12 cellular contexts compared by ENCODE assay signal in genomic region chr3:183815565-183815943, GRCh38. TPM values are rescaled to one million over a fixed set of nuclear protein-coding genes. Genes with fewer than 3 reads are reported as not detected.
DNase-seq lines count a peak whose midpoint lies in the region; ATAC-seq and TF ChIP-seq lines count a peak whose summit lies in the region.
"Had no signal": no experiment of that assay in that cellular context is flagged by ENCODE, and none has a peak within 500 bp of the region (broad histone marks: within the 10 kb centered on the region; RNA-seq: fewer than 3 reads in every experiment).

No MANE protein-coding gene starts in this region.

- H4K20me1 ChIP-seq in GM23338 (replicated peaks; ENCODE audit: insufficient read depth) = no peaks in the 10 kb centered on the region; the same call in none of the 2 replicates

- H3K4me1 Mint-ChIP-seq in activated CD4-positive, alpha-beta memory T cell treated with anti-CD3 and anti-CD28 coated beads, Interleukin-2, amount 10 ng/mL, durations not matched to agents 7 days and 5 days = peaks cover 22% of the 10 kb centered on the region
- H3K4me1 Mint-ChIP-seq in activated CD4-positive, alpha-beta memory T cell treated with anti-CD3 and anti-CD28 coated beads for 36 hours (ENCODE audit: low read depth) = peaks cover 11% of the 10 kb centered on the region
- H3K4me1 Mint-ChIP-seq in GM23338 (peaks cover 5% of the 10 kb centered on the region; the same call in 2 of the 3 replicates), progenitor cell of endocrine pancreas (ENCODE audit: low read depth) (no peaks in the 10 kb centered on the region)
- peaks cover 21% of the 10 kb centered on the region for H3K4me1 Mint-ChIP-seq in activated naive CD8-positive, alpha-beta T cell treated with anti-CD3 and anti-CD28 coated beads for 36 hours

- no peaks in the 10 kb centered on the region for H3K27me3 Mint-ChIP-seq in activated CD4-positive, alpha-beta memory T cell treated with anti-CD3 and anti-CD28 coated beads, Interleukin-2, amount 10 ng/mL, durations not matched to agents 7 days and 5 days
- no peaks in the 10 kb centered on the region for H3K27me3 Mint-ChIP-seq in activated CD4-positive, alpha-beta memory T cell treated with anti-CD3 and anti-CD28 coated beads for 36 hours
- H3K27me3 Mint-ChIP-seq in GM23338 (ENCODE audit: insufficient read depth, low read depth, poor library complexity) (peaks cover 11% of the 10 kb centered on the region), progenitor cell of endocrine pancreas (no peaks in the 10 kb centered on the region)
- H3K27me3 Mint-ChIP-seq in activated naive CD8-positive, alpha-beta T cell treated with anti-CD3 and anti-CD28 coated beads for 36 hours = no peaks in the 10 kb centered on the region

- peak overlapping the region; percentile 75 for H3K27ac Mint-ChIP-seq in activated CD4-positive, alpha-beta memory T cell treated with anti-CD3 and anti-CD28 coated beads, Interleukin-2, amount 10 ng/mL, durations not matched to agents 7 days and 5 days
- H3K27ac Mint-ChIP-seq in activated CD4-positive, alpha-beta memory T cell treated with anti-CD3 and anti-CD28 coated beads for 36 hours = no peak overlapping the region
- H3K27ac Mint-ChIP-seq in GM23338 = no peak overlapping the region
- peak overlapping the region; percentile 57 for H3K27ac Mint-ChIP-seq in activated naive CD8-positive, alpha-beta T cell treated with anti-CD3 and anti-CD28 coated beads for 36 hours
- peak overlapping the region; percentile 67 for H3K27ac Mint-ChIP-seq in progenitor cell of endocrine pancreas

- no peaks in the 10 kb centered on the region for H3K79me2 ChIP-seq in GM23338 (replicated peaks; ENCODE audit: insufficient read depth)
- H3K79me2 ChIP-seq: parathyroid adenoma had no signal

- ATAC-seq in GM23338 (peak; percentile 9; the same call in 2 of the 3 replicates), GM21515 (IDR thresholded peaks at IDR 0.05; ENCODE audit: unreplicated experiment) (no peak), HG03457 (IDR thresholded peaks at IDR 0.05; ENCODE audit: unreplicated experiment) (no peak)

- no peak overlapping the region for H3K4me3 ChIP-seq in GM23338

- peak; percentile 18 for DNase-seq in activated CD4-positive, alpha-beta memory T cell treated with anti-CD3 and anti-CD28 coated beads, Interleukin-2, amount 10 ng/mL, durations not matched to agents 7 days and 5 days
- DNase-seq in activated CD4-positive, alpha-beta memory T cell treated with anti-CD3 and anti-CD28 coated beads for 36 hours = no peak
- DNase-seq in GM23338 (ENCODE audit: low spot score) (no peak), progenitor cell of endocrine pancreas (ENCODE audit: low spot score, unreplicated experiment) (no peak), T-helper 9 cell (no peak)
- peak; percentile 14 for DNase-seq in activated naive CD8-positive, alpha-beta T cell treated with anti-CD3 and anti-CD28 coated beads for 36 hours
- DNase-seq: Kasumi-1, NCI-H1694 treated with DMSO at 0.1 percent for 48 hours, trophoblast cell had no signal

- H3K27me3 ChIP-seq in GM23338 (ENCODE audit: insufficient read depth) = no peaks in the 10 kb centered on the region

- H3K4me2 ChIP-seq in GM23338 = no peak overlapping the region

- H3F3A ChIP-seq in GM23338 (replicated peaks; ENCODE audit: low read depth) = no peaks in the 10 kb centered on the region; the same call in 1 of the 2 replicates

- peaks cover 20% of the 10 kb centered on the region for H3K36me3 Mint-ChIP-seq in activated CD4-positive, alpha-beta memory T cell treated with anti-CD3 and anti-CD28 coated beads, Interleukin-2, amount 10 ng/mL, durations not matched to agents 7 days and 5 days (ENCODE audit: low read depth)
- peaks cover 13% of the 10 kb centered on the region for H3K36me3 Mint-ChIP-seq in activated CD4-positive, alpha-beta memory T cell treated with anti-CD3 and anti-CD28 coated beads for 36 hours
- H3K36me3 Mint-ChIP-seq in GM23338 (ENCODE audit: low read depth) (peaks cover 38% of the 10 kb centered on the region), progenitor cell of endocrine pancreas (ENCODE audit: insufficient read depth) (peaks cover 18% of the 10 kb centered on the region)
- peaks cover 18% of the 10 kb centered on the region for H3K36me3 Mint-ChIP-seq in activated naive CD8-positive, alpha-beta T cell treated with anti-CD3 and anti-CD28 coated beads for 36 hours

- no peak overlapping the region for H3K4me3 Mint-ChIP-seq in activated CD4-positive, alpha-beta memory T cell treated with anti-CD3 and anti-CD28 coated beads, Interleukin-2, amount 10 ng/mL, durations not matched to agents 7 days and 5 days
- no peak overlapping the region for H3K4me3 Mint-ChIP-seq in activated CD4-positive, alpha-beta memory T cell treated with anti-CD3 and anti-CD28 coated beads for 36 hours
- no peak overlapping the region for H3K4me3 Mint-ChIP-seq in GM23338
- H3K4me3 Mint-ChIP-seq in activated naive CD8-positive, alpha-beta T cell treated with anti-CD3 and anti-CD28 coated beads for 36 hours = peak overlapping the region; percentile 32
- H3K4me3 Mint-ChIP-seq in progenitor cell of endocrine pancreas (ENCODE audit: low read depth) = no peak overlapping the region

- intact Hi-C loops in activated CD4-positive, alpha-beta memory T cell treated with anti-CD3 and anti-CD28 coated beads for 36 hours (cut with micrococcal nuclease) = no loop called here

- no peaks in the 10 kb centered on the region for H3K4me1 ChIP-seq in GM23338 (ENCODE audit: insufficient read depth)
- H3K4me1 ChIP-seq: parathyroid adenoma had no signal

- no peak for TF ChIP-seq CTCF in GM23338 (conservative IDR thresholded peaks at IDR 0.05; ENCODE audit: low read depth in 2 of 2)
- TF ChIP-seq CTCF in progenitor cell of endocrine pancreas (IDR thresholded peaks at IDR 0.05; ENCODE audit: unreplicated experiment) = no peak

- no peaks in the 10 kb centered on the region for H3K9me2 ChIP-seq in GM23338 (ENCODE audit: insufficient read depth)

- H3K36me3 ChIP-seq in GM23338 (ENCODE audit: insufficient read depth) = peaks cover 10% of the 10 kb centered on the region

- CTCF ChIA-PET in activated CD4-positive, alpha-beta memory T cell treated with anti-CD3 and anti-CD28 coated beads, Interleukin-2, amount 10 ng/mL, durations not matched to agents 7 days and 5 days (lab: Charles Lee) = interaction anchor here (1.4 to 1.6 kb wide), 3 partner anchors 49 to 80 kb away, joined by 3 to 11 read pairs (median 4); partner anchors contain the start of gene PARL
- CTCF ChIA-PET in activated CD4-positive, alpha-beta memory T cell treated with anti-CD3 and anti-CD28 coated beads for 36 hours (lab: Charles Lee) = interaction anchor here (1.0 to 1.6 kb wide), 3 partner anchors 9 to 69 kb away, joined by 3 to 4 read pairs (median 3); partner anchors contain the start of gene PARL

- no peak overlapping the region for H3K27ac ChIP-seq in GM23338 (ENCODE audit: low read depth)
- H3K27ac ChIP-seq: parathyroid adenoma had no signal

- POLR2A ChIA-PET in activated CD4-positive, alpha-beta memory T cell treated with anti-CD3 and anti-CD28 coated beads, Interleukin-2, amount 10 ng/mL, durations not matched to agents 7 days and 5 days (lab: Charles Lee) = interaction anchor here (1.0 to 2.2 kb wide), 5 partner anchors 8 to 69 kb away, joined by 3 to 8 read pairs (median 6); partner anchors contain the start of genes MAP6D1 and PARL
- POLR2A ChIA-PET in activated CD4-positive, alpha-beta memory T cell treated with anti-CD3 and anti-CD28 coated beads for 36 hours (lab: Charles Lee) = interaction anchor here (0.8 kb wide), 1 partner anchor 12 kb away, joined by 3 read pairs; no protein-coding TSS in a partner anchor

- H2AFZ ChIP-seq in GM23338 = no peak overlapping the region
- H2AFZ ChIP-seq: parathyroid adenoma had no signal

- no peaks in the 10 kb centered on the region for H3K9me3 Mint-ChIP-seq in activated CD4-positive, alpha-beta memory T cell treated with anti-CD3 and anti-CD28 coated beads, Interleukin-2, amount 10 ng/mL, durations not matched to agents 7 days and 5 days
- no peaks in the 10 kb centered on the region for H3K9me3 Mint-ChIP-seq in activated CD4-positive, alpha-beta memory T cell treated with anti-CD3 and anti-CD28 coated beads for 36 hours
- H3K9me3 Mint-ChIP-seq in GM23338 = no peaks in the 10 kb centered on the region
- no peaks in the 10 kb centered on the region for H3K9me3 Mint-ChIP-seq in activated naive CD8-positive, alpha-beta T cell treated with anti-CD3 and anti-CD28 coated beads for 36 hours
- no peaks in the 10 kb centered on the region for H3K9me3 Mint-ChIP-seq in progenitor cell of endocrine pancreas (ENCODE audit: low read depth)

TF ChIP-seq in GM23338, 12 proteins besides CTCF, POLR2A, EP300 and RAD21 (continues in another document):
- no peak for TF ChIP-seq ZNF114 (CRISPR knock-in tag; IDR thresholded peaks at IDR 0.05)
- TF ChIP-seq ETS1 (IDR thresholded peaks at IDR 0.05) = no peak
- TF ChIP-seq CREB1 (CRISPR knock-in tag; IDR thresholded peaks at IDR 0.05; ENCODE audit: low read depth) = no peak

RNA-seq across cellular contexts. Expression of gene MAP6D1, which starts 9.8 kb away (rescaled TPM):
- under 1 TPM in 1 of 2 experiments, not detected in 1; 0.55 TPM for total RNA-seq in activated CD4-positive, alpha-beta memory T cell treated with anti-CD3 and anti-CD28 coated beads, Interleukin-2, amount 10 ng/mL, durations not matched to agents 7 days and 5 days
- under 1 TPM; 0.70 to 1.00 TPM for total RNA-seq in activated CD4-positive, alpha-beta memory T cell treated with anti-CD3 and anti-CD28 coated beads for 36 hours
- 8.2 and 10.6 TPM in 2 replicates for total RNA-seq in GM23338 (2014; rRNA removed; shearing (Covaris generic))
- polyA plus RNA-seq in GM23338 (2016; fragmentation: Nextera tagmentation; extraction: Ambion mirVana) = 1.1 and 2.6 TPM in 2 replicates
- 1 to 10 TPM; 5.3 to 6.5 TPM for total RNA-seq in activated naive CD8-positive, alpha-beta T cell treated with anti-CD3 and anti-CD28 coated beads for 36 hours
- total RNA-seq in progenitor cell of endocrine pancreas = 1.9 and 2.4 TPM in 2 replicates

Comparison
In these comparisons a context has a peak if more than half of its experiments do, and no peak if none do; other contexts are left out.
1. DNase-seq: peak in activated CD4-positive, alpha-beta memory T cell treated with anti-CD3 and anti-CD28 coated beads, Interleukin-2, amount 10 ng/mL, durations not matched to agents 7 days and 5 days (single experiment) and activated naive CD8-positive, alpha-beta T cell treated with anti-CD3 and anti-CD28 coated beads for 36 hours (single experiment); none in activated CD4-positive, alpha-beta memory T cell treated with anti-CD3 and anti-CD28 coated beads for 36 hours (single experiment), GM23338 (single experiment), progenitor cell of endocrine pancreas (single experiment) and T-helper 9 cell (single experiment).
2. H3K27ac Mint-ChIP-seq: peak in activated CD4-positive, alpha-beta memory T cell treated with anti-CD3 and anti-CD28 coated beads, Interleukin-2, amount 10 ng/mL, durations not matched to agents 7 days and 5 days (single experiment), activated naive CD8-positive, alpha-beta T cell treated with anti-CD3 and anti-CD28 coated beads for 36 hours (single experiment) and progenitor cell of endocrine pancreas (single experiment); none in activated CD4-positive, alpha-beta memory T cell treated with anti-CD3 and anti-CD28 coated beads for 36 hours (single experiment) and GM23338 (single experiment).